Comparison of ENCODE assay signal across 26 cellular contexts in the genomic region with DNA sequence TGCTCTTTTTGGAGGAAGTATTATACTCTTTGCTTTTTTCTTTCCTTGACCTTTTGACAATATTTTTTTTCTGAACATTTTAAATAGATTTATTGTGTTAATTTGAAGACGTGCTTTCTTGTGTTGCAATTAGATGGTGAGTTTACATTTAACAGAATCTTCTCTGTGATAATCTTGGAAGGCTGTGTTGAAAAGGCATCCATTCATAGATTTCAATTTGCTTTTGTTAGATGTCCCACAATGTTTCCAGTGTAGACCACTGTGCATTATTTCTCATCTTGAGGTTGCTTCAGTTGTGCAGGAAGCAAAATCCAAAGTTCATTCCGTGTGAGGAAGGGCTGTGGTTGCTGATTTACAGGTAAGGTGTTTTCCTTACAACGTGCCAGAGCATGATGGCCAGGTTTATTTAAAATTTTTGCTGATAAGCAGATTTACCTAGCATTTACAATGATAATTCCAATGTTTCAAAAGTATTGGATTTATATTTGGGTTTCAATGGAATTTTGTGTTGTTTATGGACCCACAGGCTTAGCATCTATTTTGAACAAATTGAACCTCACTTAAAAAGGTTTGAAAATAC. TPM values are rescaled to one million over a fixed set of nuclear protein-coding genes. Genes with fewer than 3 reads are reported as not detected.
"Had no signal": no experiment of that assay in that cellular context is flagged by ENCODE, and none has a peak within 500 bp of the region (broad histone marks: within the 10 kb centered on the region; RNA-seq: fewer than 3 reads in every experiment).

No MANE protein-coding gene starts in this region.

- ATAC-seq: activated CD4-positive, alpha-beta T cell treated with anti-CD3 and anti-CD28 coated beads for 36 hours; Panc1; Right ventricle myocardium inferior had no signal

- H3K9me3 ChIP-seq: adrenal gland, MG63, SK-N-SH had no signal

- DNase-seq: activated CD4-positive, alpha-beta memory T cell treated with anti-CD3 and anti-CD28 coated beads, Interleukin-2, amount 10 ng/mL, durations not matched to agents 7 days and 5 days; activated CD4-positive, alpha-beta T cell treated with anti-CD3 and anti-CD28 coated beads for 36 hours; activated CD4-positive, alpha-beta T cell treated with anti-CD3 and anti-CD28 coated beads, Interleukin-2, amount 50 U/mL, for 1 hour; activated naive CD4-positive, alpha-beta T cell treated with anti-CD3 and anti-CD28 coated beads, Interleukin-2, amount 50 U/mL, for 16 hours; activated naive CD8-positive, alpha-beta T cell treated with anti-CD3 and anti-CD28 coated beads, Interleukin-2, amount 10 ng/mL, durations not matched to agents 7 days and 5 days; activated T-cell treated with anti-CD3 and anti-CD28 coated beads for 4 hours; adrenal gland; anterior cingulate cortex; MG63; NCI-H1105; NCI-H1436; NCI-H1694 treated with DMSO at 0.1 percent for 48 hours; NCI-H2029 treated with DMSO at 0.1 percent for 48 hours; NCI-H510A treated with DMSO at 0.1 percent for 48 hours; NCI-H69; NK-92 treated with Interleukin-12 subunit alpha and Interleukin-12 subunit beta, amount 100 ng/mL, for 24 hours; OCI-M1; RPMI8226; SK-N-SH; T-helper 1 cell; WERI-Rb-1 had no signal

- H3K36me3 ChIP-seq: adrenal gland, MG63, WERI-Rb-1 had no signal

- H3K36me3 Mint-ChIP-seq: activated naive CD8-positive, alpha-beta T cell treated with anti-CD3 and anti-CD28 coated beads, Interleukin-2, amount 10 ng/mL, durations not matched to agents 7 days and 5 days had no signal

- H3K27me3 ChIP-seq: adrenal gland, MG63 had no signal

- H3K9ac ChIP-seq: SK-N-SH had no signal

- H3K4me3 ChIP-seq: adrenal gland, MG63 had no signal

- H3K27me3 Mint-ChIP-seq: activated CD4-positive, alpha-beta memory T cell treated with anti-CD3 and anti-CD28 coated beads, Interleukin-2, amount 10 ng/mL, durations not matched to agents 7 days and 5 days; activated CD4-positive, alpha-beta T cell treated with anti-CD3 and anti-CD28 coated beads for 36 hours; activated naive CD8-positive, alpha-beta T cell treated with anti-CD3 and anti-CD28 coated beads, Interleukin-2, amount 10 ng/mL, durations not matched to agents 7 days and 5 days had no signal

- H3K4me1 Mint-ChIP-seq: activated CD4-positive, alpha-beta memory T cell treated with anti-CD3 and anti-CD28 coated beads, Interleukin-2, amount 10 ng/mL, durations not matched to agents 7 days and 5 days; activated CD4-positive, alpha-beta T cell treated with anti-CD3 and anti-CD28 coated beads for 36 hours; activated naive CD8-positive, alpha-beta T cell treated with anti-CD3 and anti-CD28 coated beads, Interleukin-2, amount 10 ng/mL, durations not matched to agents 7 days and 5 days had no signal

- H3K27ac ChIP-seq: adrenal gland, WERI-Rb-1 had no signal

- H3K27ac Mint-ChIP-seq: activated CD4-positive, alpha-beta memory T cell treated with anti-CD3 and anti-CD28 coated beads, Interleukin-2, amount 10 ng/mL, durations not matched to agents 7 days and 5 days; activated CD4-positive, alpha-beta T cell treated with anti-CD3 and anti-CD28 coated beads for 36 hours; activated naive CD8-positive, alpha-beta T cell treated with anti-CD3 and anti-CD28 coated beads, Interleukin-2, amount 10 ng/mL, durations not matched to agents 7 days and 5 days had no signal

- H3K4me2 ChIP-seq: SK-N-SH had no signal

- H3K4me3 Mint-ChIP-seq: activated CD4-positive, alpha-beta memory T cell treated with anti-CD3 and anti-CD28 coated beads, Interleukin-2, amount 10 ng/mL, durations not matched to agents 7 days and 5 days; activated CD4-positive, alpha-beta T cell treated with anti-CD3 and anti-CD28 coated beads for 36 hours; activated naive CD8-positive, alpha-beta T cell treated with anti-CD3 and anti-CD28 coated beads, Interleukin-2, amount 10 ng/mL, durations not matched to agents 7 days and 5 days had no signal

- H3K4me1 ChIP-seq: adrenal gland had no signal

RNA-seq across cellular contexts. Expression of gene OR5J2, which starts 4.1 kb away (rescaled TPM):
- total RNA-seq: activated CD4-positive, alpha-beta memory T cell treated with anti-CD3 and anti-CD28 coated beads, Interleukin-2, amount 10 ng/mL, durations not matched to agents 7 days and 5 days; activated CD4-positive, alpha-beta T cell treated with anti-CD3 and anti-CD28 coated beads for 36 hours; activated CD8-positive, alpha-beta memory T cell treated with anti-CD3 and anti-CD28 coated beads for 36 hours; activated naive CD8-positive, alpha-beta T cell treated with anti-CD3 and anti-CD28 coated beads, Interleukin-2, amount 10 ng/mL, durations not matched to agents 7 days and 5 days; adrenal gland; cardiac septum; Right ventricle myocardium inferior; T-helper 2 cell treated with Interferon-gamma antibody and Interleukin-4, amounts not matched to agents 100 ng/mL and 5 ng/mL, for 36 hours had no signal
- polyA plus RNA-seq: adrenal gland, SK-N-SH had no signal

RNA-seq across cellular contexts. Expression of gene OR8K5, which starts 12.2 kb away (rescaled TPM):
- total RNA-seq: activated CD4-positive, alpha-beta memory T cell treated with anti-CD3 and anti-CD28 coated beads, Interleukin-2, amount 10 ng/mL, durations not matched to agents 7 days and 5 days; activated CD4-positive, alpha-beta T cell treated with anti-CD3 and anti-CD28 coated beads for 36 hours; activated CD8-positive, alpha-beta memory T cell treated with anti-CD3 and anti-CD28 coated beads for 36 hours; activated naive CD8-positive, alpha-beta T cell treated with anti-CD3 and anti-CD28 coated beads, Interleukin-2, amount 10 ng/mL, durations not matched to agents 7 days and 5 days; adrenal gland; cardiac septum; Right ventricle myocardium inferior; T-helper 2 cell treated with Interferon-gamma antibody and Interleukin-4, amounts not matched to agents 100 ng/mL and 5 ng/mL, for 36 hours had no signal
- polyA plus RNA-seq: adrenal gland, SK-N-SH had no signal

RNA-seq across cellular contexts. Expression of gene OR8J3, which starts 32.3 kb away (rescaled TPM):
- total RNA-seq: activated CD4-positive, alpha-beta memory T cell treated with anti-CD3 and anti-CD28 coated beads, Interleukin-2, amount 10 ng/mL, durations not matched to agents 7 days and 5 days; activated CD4-positive, alpha-beta T cell treated with anti-CD3 and anti-CD28 coated beads for 36 hours; activated CD8-positive, alpha-beta memory T cell treated with anti-CD3 and anti-CD28 coated beads for 36 hours; activated naive CD8-positive, alpha-beta T cell treated with anti-CD3 and anti-CD28 coated beads, Interleukin-2, amount 10 ng/mL, durations not matched to agents 7 days and 5 days; adrenal gland; cardiac septum; Right ventricle myocardium inferior; T-helper 2 cell treated with Interferon-gamma antibody and Interleukin-4, amounts not matched to agents 100 ng/mL and 5 ng/mL, for 36 hours had no signal
- polyA plus RNA-seq: adrenal gland, SK-N-SH had no signal

RNA-seq across cellular contexts. Expression of gene OR8H3, which starts 50.2 kb away (rescaled TPM):
- total RNA-seq: activated CD4-positive, alpha-beta memory T cell treated with anti-CD3 and anti-CD28 coated beads, Interleukin-2, amount 10 ng/mL, durations not matched to agents 7 days and 5 days; activated CD4-positive, alpha-beta T cell treated with anti-CD3 and anti-CD28 coated beads for 36 hours; activated CD8-positive, alpha-beta memory T cell treated with anti-CD3 and anti-CD28 coated beads for 36 hours; activated naive CD8-positive, alpha-beta T cell treated with anti-CD3 and anti-CD28 coated beads, Interleukin-2, amount 10 ng/mL, durations not matched to agents 7 days and 5 days; adrenal gland; cardiac septum; Right ventricle myocardium inferior; T-helper 2 cell treated with Interferon-gamma antibody and Interleukin-4, amounts not matched to agents 100 ng/mL and 5 ng/mL, for 36 hours had no signal
- polyA plus RNA-seq: adrenal gland, SK-N-SH had no signal
